Comparison of ENCODE assay signal across 12 cellular contexts in genomic region chr7:44990520-44991023, GRCh38. TPM values are rescaled to one million over a fixed set of nuclear protein-coding genes. Genes with fewer than 3 reads are reported as not detected.
DNase-seq lines count a peak whose midpoint lies in the region; TF ChIP-seq lines count a peak whose summit lies in the region.
"Had no signal": no experiment of that assay in that cellular context is flagged by ENCODE, and none has a peak within 500 bp of the region (broad histone marks: within the 10 kb centered on the region; RNA-seq: fewer than 3 reads in every experiment).

No MANE protein-coding gene starts in this region.

- H3K9me3 ChIP-seq in SK-N-MC (ENCODE audit: low read depth, low read length) = no peaks in the 10 kb centered on the region
- no peaks in the 10 kb centered on the region for H3K9me3 ChIP-seq in smooth muscle cell (replicated peaks; ENCODE audit: low read depth)
- H3K9me3 ChIP-seq in CD8-positive, alpha-beta memory T cell (ENCODE audit: low read length) = no peaks in the 10 kb centered on the region

- H3K27me3 Mint-ChIP-seq in CD8-positive, alpha-beta memory T cell = no peaks in the 10 kb centered on the region
- no peaks in the 10 kb centered on the region for H3K27me3 Mint-ChIP-seq in activated CD4-positive, alpha-beta memory T cell treated with anti-CD3 and anti-CD28 coated beads for 36 hours
- H3K27me3 Mint-ChIP-seq: naive B cell had no signal

- H3K27me3 ChIP-seq in smooth muscle cell (ENCODE audit: low read depth) = no peaks in the 10 kb centered on the region
- no peaks in the 10 kb centered on the region for H3K27me3 ChIP-seq in CD8-positive, alpha-beta memory T cell (ENCODE audit: insufficient read depth, low read length, poor library complexity, severe bottlenecking)

- WGBS in smooth muscle cell (ENCODE audit: low lambda C conversion rate) = 74% methylated on average over 4 of the region's 4 CpGs

- no peak overlapping the region for H3K4me2 ChIP-seq in smooth muscle cell

- H3K4me1 ChIP-seq in smooth muscle cell (ENCODE audit: low read depth) = peaks cover 10% of the 10 kb centered on the region
- peaks cover 31% of the 10 kb centered on the region for H3K4me1 ChIP-seq in CD8-positive, alpha-beta memory T cell (ENCODE audit: insufficient read depth, low read length)

- H3K27ac ChIP-seq in SK-N-MC (peak overlapping the region; percentile 82), smooth muscle cell (ENCODE audit: low read depth) (peak overlapping the region; percentile 58)
- H3K27ac ChIP-seq in CD8-positive, alpha-beta memory T cell (ENCODE audit: low read depth, low read length) = no peak overlapping the region
- H3K27ac ChIP-seq: 22Rv1 had no signal

- intact Hi-C loops in activated CD4-positive, alpha-beta memory T cell treated with anti-CD3 and anti-CD28 coated beads for 36 hours (cut with micrococcal nuclease) = no loop called here

- no peaks in the 10 kb centered on the region for H4K20me1 ChIP-seq in smooth muscle cell (ENCODE audit: low read depth)

- no peaks in the 10 kb centered on the region for H3F3A ChIP-seq in smooth muscle cell (ENCODE audit: low read depth)

- H3K9me3 Mint-ChIP-seq in CD8-positive, alpha-beta memory T cell = no peaks in the 10 kb centered on the region
- no peaks in the 10 kb centered on the region for H3K9me3 Mint-ChIP-seq in activated CD4-positive, alpha-beta memory T cell treated with anti-CD3 and anti-CD28 coated beads for 36 hours
- H3K9me3 Mint-ChIP-seq: naive B cell had no signal

- H3K27ac Mint-ChIP-seq in CD8-positive, alpha-beta memory T cell = peak overlapping the region in 3 of 8 donors; percentile 11 to 50 (median 14)
- H3K27ac Mint-ChIP-seq in activated CD4-positive, alpha-beta memory T cell treated with anti-CD3 and anti-CD28 coated beads for 36 hours = no peak overlapping the region

- DNase-seq in DMS79 (lab: John Stamatoyannopoulos, UW) = peak; percentile 15
- DNase-seq in DMS79 treated with DMSO at 0.1 percent for 48 hours (lab: John Stamatoyannopoulos, UW) = no peak
- DNase-seq in SK-N-MC (ENCODE audit: low read depth, low spot score) = no peak
- peak; percentile 90 for DNase-seq in fibroblast of peridontal ligament (ENCODE audit: extremely low read depth)
- no peak for DNase-seq in smooth muscle cell (lab: John Stamatoyannopoulos, UW; ENCODE audit: unreplicated experiment)
- no peak for DNase-seq in CD8-positive, alpha-beta memory T cell
- no peak for DNase-seq in activated CD4-positive, alpha-beta memory T cell treated with anti-CD3 and anti-CD28 coated beads for 36 hours
- no peak for DNase-seq in activated CD4-positive, alpha-beta T cell treated with anti-CD3 and anti-CD28 coated beads, Interleukin-2, amount 50 U/mL, for 48 hours
- DNase-seq: activated gamma-delta T cell treated with Interleukin-2 at 50 U/mL for 16 hours, naive B cell, NCI-H2081 treated with DMSO at 0.1 percent for 48 hours had no signal

- no peak overlapping the region for H3K4me3 ChIP-seq in SK-N-MC
- no peak overlapping the region for H3K4me3 ChIP-seq in smooth muscle cell
- no peak overlapping the region for H3K4me3 ChIP-seq in CD8-positive, alpha-beta memory T cell (ENCODE audit: low read length)

- peaks cover 32 to 38% (median 36%) of the 10 kb centered on the region in 3 donors for H3K4me1 Mint-ChIP-seq in CD8-positive, alpha-beta memory T cell
- peaks cover 40% of the 10 kb centered on the region for H3K4me1 Mint-ChIP-seq in activated CD4-positive, alpha-beta memory T cell treated with anti-CD3 and anti-CD28 coated beads for 36 hours (ENCODE audit: low read depth)

- H3K36me3 Mint-ChIP-seq in CD8-positive, alpha-beta memory T cell = peaks cover 0 to 13% (median 2%) of the 10 kb centered on the region in 3 donors
- H3K36me3 Mint-ChIP-seq in activated CD4-positive, alpha-beta memory T cell treated with anti-CD3 and anti-CD28 coated beads for 36 hours = peaks cover 12% of the 10 kb centered on the region

- H3K36me3 ChIP-seq in SK-N-MC (ENCODE audit: insufficient read depth, low read length) = peaks cover 7% of the 10 kb centered on the region
- H3K36me3 ChIP-seq in smooth muscle cell (ENCODE audit: low read depth) = no peaks in the 10 kb centered on the region
- H3K36me3 ChIP-seq in CD8-positive, alpha-beta memory T cell (ENCODE audit: insufficient read depth, low read length) = peaks cover 1% of the 10 kb centered on the region

- CTCF ChIA-PET in CD8-positive, alpha-beta memory T cell (lab: Charles Lee) = interaction anchor here (0.8 to 2.1 kb wide), 2 partner anchors 11 to 17 kb away, joined by 3 to 10 read pairs; no protein-coding TSS in a partner anchor
- CTCF ChIA-PET in activated CD4-positive, alpha-beta memory T cell treated with anti-CD3 and anti-CD28 coated beads for 36 hours (lab: Charles Lee) = interaction anchor here (1.1 to 2.3 kb wide), 3 partner anchors 10 to 17 kb away, joined by 3 to 7 read pairs (median 4); partner anchors contain the start of gene CCM2

- H2AFZ ChIP-seq in smooth muscle cell (ENCODE audit: low read depth) = no peak overlapping the region

- H3K79me2 ChIP-seq in smooth muscle cell (ENCODE audit: low read depth) = peaks cover 3% of the 10 kb centered on the region

- H3K4me3 Mint-ChIP-seq in CD8-positive, alpha-beta memory T cell = no peak overlapping the region
- H3K4me3 Mint-ChIP-seq in activated CD4-positive, alpha-beta memory T cell treated with anti-CD3 and anti-CD28 coated beads for 36 hours = no peak overlapping the region

- TF ChIP-seq CTCF in smooth muscle cell (IDR thresholded peaks at IDR 0.05; ENCODE audit: borderline replicate concordance, insufficient read depth, poor library complexity, severe bottlenecking) = no peak

- POLR2A ChIA-PET in CD8-positive, alpha-beta memory T cell (lab: Charles Lee) = interaction anchor here (0.9 kb wide), 1 partner anchor 9 kb away, joined by 3 read pairs; no protein-coding TSS in a partner anchor
- POLR2A ChIA-PET in activated CD4-positive, alpha-beta memory T cell treated with anti-CD3 and anti-CD28 coated beads for 36 hours (lab: Charles Lee) = no interaction called here

- H3K9ac ChIP-seq in SK-N-MC (ENCODE audit: insufficient read length) (peak overlapping the region; percentile 55), smooth muscle cell (ENCODE audit: low read depth) (peak overlapping the region; percentile 36)

RNA-seq across cellular contexts. Expression of gene CCM2, which starts 9.4 kb away (rescaled TPM):
- total RNA-seq in smooth muscle cell = 32.6 and 32.9 TPM in 2 replicates
- polyA plus RNA-seq in smooth muscle cell = 85.5 and 86.9 TPM in 2 replicates
- total RNA-seq in CD8-positive, alpha-beta memory T cell = 10 to 100 TPM; 70.6 to 74.8 TPM
- 81.1 TPM for polyA plus RNA-seq in CD8-positive, alpha-beta memory T cell
- 10 to 100 TPM; 85.2 to 89.6 TPM for total RNA-seq in activated CD4-positive, alpha-beta memory T cell treated with anti-CD3 and anti-CD28 coated beads for 36 hours

RNA-seq across cellular contexts. Expression of gene MYO1G, which starts 11.8 kb away (rescaled TPM):
- 0.04 and 0.27 TPM in 2 replicates for total RNA-seq in smooth muscle cell
- 0.31 TPM in 1 of 2 replicates, not detected in the other for polyA plus RNA-seq in smooth muscle cell
- 100 to 1,000 TPM; 363 to 374 TPM for total RNA-seq in CD8-positive, alpha-beta memory T cell
- polyA plus RNA-seq in CD8-positive, alpha-beta memory T cell = 182 TPM
- total RNA-seq in activated CD4-positive, alpha-beta memory T cell treated with anti-CD3 and anti-CD28 coated beads for 36 hours = 100 to 1,000 TPM; 429 to 436 TPM

Comparison
In these comparisons a context has a peak if more than half of its experiments do, and no peak if none do; other contexts are left out.
1. DNase-seq: peak in DMS79 (single experiment) and fibroblast of peridontal ligament (single experiment); none in DMS79 treated with DMSO at 0.1 percent for 48 hours (single experiment), SK-N-MC (single experiment), smooth muscle cell (single experiment), CD8-positive, alpha-beta memory T cell (0 of 5), activated CD4-positive, alpha-beta memory T cell treated with anti-CD3 and anti-CD28 coated beads for 36 hours (single experiment) and activated CD4-positive, alpha-beta T cell treated with anti-CD3 and anti-CD28 coated beads, Interleukin-2, amount 50 U/mL, for 48 hours (0 of 2).
2. RNA of gene MYO1G, which starts 11.8 kb away (total RNA-seq): 429 to 436 TPM in activated CD4-positive, alpha-beta memory T cell treated with anti-CD3 and anti-CD28 coated beads for 36 hours and 363 to 374 TPM in CD8-positive, alpha-beta memory T cell; 0.04 to 0.27 TPM in smooth muscle cell; every median in the first group is over 100 times any median in the second.